ENCODE assay signal across 1 cellular context in the genomic region with DNA sequence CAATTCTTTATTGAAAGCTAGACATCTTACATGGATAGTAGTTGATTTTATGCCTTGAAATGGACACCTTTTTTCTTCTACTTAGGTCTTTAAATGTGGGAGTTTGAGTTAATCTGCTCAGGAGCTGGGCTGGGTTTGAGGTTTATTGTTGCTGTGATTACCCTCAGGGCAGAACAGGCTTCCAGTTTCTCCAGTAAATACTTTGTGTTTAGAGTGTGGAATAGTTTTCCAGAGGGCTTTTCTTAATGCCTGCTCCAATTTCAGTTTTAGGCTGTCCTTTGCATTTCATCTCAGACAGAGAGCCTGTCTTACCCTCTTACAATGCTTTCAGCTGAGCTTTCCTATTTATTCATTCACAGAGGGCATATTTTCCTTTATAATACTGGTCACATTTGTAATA.
TF ChIP-seq lines count a peak whose summit lies in the region.

No MANE protein-coding gene starts in this region.

TF ChIP-seq in HEK293T, 16 proteins besides CTCF, POLR2A, EP300 and RAD21 (continued from another document):
- TF ChIP-seq PKNOX1 (IDR thresholded peaks at IDR 0.05), result no peak
- TF ChIP-seq NFRKB (IDR thresholded peaks at IDR 0.05), result no peak
TF ChIP-seq in HEK293T: peak in this region for 0.
